Comparison of ENCODE assay signal across 1 cellular context in the genomic region with DNA sequence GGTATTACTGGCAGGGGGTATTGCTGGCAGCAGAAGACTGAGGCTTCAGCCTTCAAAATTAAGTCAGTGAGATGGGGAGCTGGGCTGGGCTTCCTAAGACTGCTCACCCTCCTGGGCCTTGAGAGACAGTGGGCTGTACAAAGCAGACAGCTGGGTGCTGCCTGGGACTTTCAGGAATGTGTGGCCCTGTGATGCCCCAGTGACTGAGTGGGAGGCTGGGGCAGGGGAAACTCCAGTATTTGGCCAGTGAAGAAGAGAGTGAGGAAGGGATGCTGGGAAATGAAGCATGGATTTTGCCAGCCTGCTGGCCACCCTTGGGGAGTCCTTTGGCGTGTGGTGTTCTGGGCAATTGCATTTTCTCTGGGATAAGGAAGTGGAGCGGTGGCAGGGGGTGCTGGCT.
TF ChIP-seq lines count a peak whose summit lies in the region.

No MANE protein-coding gene starts in this region.

TF ChIP-seq in HepG2, 621 proteins besides CTCF, POLR2A, EP300 and RAD21:
- TF ChIP-seq GTF3A (CRISPR knock-in tag; conservative IDR thresholded peaks at IDR 0.05) (no peak), NFE2 (CRISPR knock-in tag; IDR thresholded peaks at IDR 0.05) (no peak)
- TF ChIP-seq, protein P1, sequence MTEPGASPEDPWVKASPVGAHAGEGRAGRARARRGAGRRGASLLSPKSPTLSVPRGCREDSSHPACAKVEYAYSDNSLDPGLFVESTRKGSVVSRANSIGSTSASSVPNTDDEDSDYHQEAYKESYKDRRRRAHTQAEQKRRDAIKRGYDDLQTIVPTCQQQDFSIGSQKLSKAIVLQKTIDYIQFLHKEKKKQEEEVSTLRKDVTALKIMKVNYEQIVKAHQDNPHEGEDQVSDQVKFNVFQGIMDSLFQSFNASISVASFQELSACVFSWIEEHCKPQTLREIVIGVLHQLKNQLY (CRISPR knock-in tag; IDR thresholded peaks at IDR 0.05): no peak
